In genomic region chr3:150409527-150410310, GRCh38 we compare ENCODE assay signal across 8 cellular contexts. TPM values are rescaled to one million over a fixed set of nuclear protein-coding genes. Genes with fewer than 3 reads are reported as not detected.
DNase-seq lines count a peak whose midpoint lies in the region; ATAC-seq and TF ChIP-seq lines count a peak whose summit lies in the region.

No MANE protein-coding gene starts in this region.

- peaks cover 38% of the 10 kb centered on the region for H3K4me1 Mint-ChIP-seq in chondrocyte (ENCODE audit: low read depth)

- H3K27ac Mint-ChIP-seq in chondrocyte (ENCODE audit: unreplicated experiment), result peak overlapping the region; percentile 99

- peak; percentile 29 for ATAC-seq in HG02623 (IDR thresholded peaks at IDR 0.05; ENCODE audit: unreplicated experiment)
- ATAC-seq in activated CD4-positive, CD25-positive, alpha-beta regulatory T cell treated with anti-CD3 and anti-CD28 coated beads, Interleukin-2, amount 50 U/mL, for 24 hours, result peak; percentile 17 to 41
- peak; percentile 56 for ATAC-seq in left colon

- H3K4me3 Mint-ChIP-seq in chondrocyte (ENCODE audit: unreplicated experiment), result peak overlapping the region; percentile 77

- H3K9me3 Mint-ChIP-seq in chondrocyte (ENCODE audit: low read depth), result no peaks in the 10 kb centered on the region

- DNase-seq in NCI-H1417 (lab: John Stamatoyannopoulos, UW), result peak; percentile 43 to 79 (median 78)
- no peak for DNase-seq in NCI-H1417 treated with DMSO at 0.1 percent for 48 hours (lab: John Stamatoyannopoulos, UW)
- DNase-seq in NCI-H1694 (lab: John Stamatoyannopoulos, UW), result peak; percentile 11
- peak; percentile 94 for DNase-seq in chondrocyte (ENCODE audit: low spot score)
- peak; percentile 76 to 84 for DNase-seq in left colon
- peak; percentile 50 to 62 for DNase-seq in stimulated activated CD4-positive, alpha-beta T cell treated with anti-CD3 and anti-CD28 coated beads, Interleukin-2, amount 100 ng/mL, for 48 hours

- TF ChIP-seq CTCF in chondrocyte (IDR thresholded peaks at IDR 0.05), result peak; percentile 79

- peaks cover 18% of the 10 kb centered on the region for H3K36me3 Mint-ChIP-seq in chondrocyte (ENCODE audit: low read depth)

- intact Hi-C loops in left colon (cut with DNase I, micrococcal nuclease), result loop anchor here in 1 of 2 donors (5.0 to 10.0 kb wide), 2 partner anchors 85 to 172 kb away; no protein-coding TSS in a partner anchor

- H3K27me3 Mint-ChIP-seq in chondrocyte (ENCODE audit: low read depth), result no peaks in the 10 kb centered on the region

RNA-seq across cellular contexts. Expression of gene TSC22D2, which starts 1.6 kb away (rescaled TPM):
- total RNA-seq in chondrocyte (39.8 to 48.2 TPM (median 42.9 TPM) in 3 replicates), left colon (10 to 100 TPM; 22.4 to 28.3 TPM)
